In the genomic region with DNA sequence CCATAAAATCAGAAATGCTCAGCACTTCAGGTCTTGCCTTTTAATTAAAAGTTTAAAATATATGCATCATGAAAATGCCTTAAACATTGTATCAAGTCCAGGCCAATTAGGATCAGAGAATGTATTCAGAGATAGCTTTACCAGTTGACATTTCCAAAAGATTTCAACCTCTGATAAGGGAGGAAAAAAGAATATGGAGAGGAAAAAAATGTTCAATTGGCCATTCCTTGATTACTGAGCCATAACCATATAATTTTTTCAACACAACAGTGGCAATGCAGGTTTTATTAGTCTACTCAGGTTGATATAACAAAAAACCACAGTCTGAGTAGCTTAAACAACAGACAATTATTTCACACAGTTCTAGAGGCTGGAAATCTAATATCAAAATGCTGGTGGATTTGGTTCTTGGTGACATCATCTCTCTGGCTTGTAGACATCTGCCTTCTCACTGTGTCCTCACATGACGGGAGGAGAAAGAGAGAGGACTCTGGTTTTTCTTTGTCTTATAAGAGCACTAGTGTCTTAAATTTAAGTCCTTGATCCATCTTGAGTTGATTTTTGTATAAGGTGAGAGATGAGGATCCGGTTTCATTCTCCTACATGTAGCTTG, we compare ENCODE assay signal across 25 cellular contexts.
A peak's percentile ranks its signal among the peaks of the same experiment; 100 is the strongest.
DNase-seq lines count a peak whose midpoint lies in the region; ATAC-seq and TF ChIP-seq lines count a peak whose summit lies in the region.
"Had no signal": no experiment of that assay in that cellular context is flagged by ENCODE, and none has a peak within 500 bp of the region (broad histone marks: within the 10 kb centered on the region; RNA-seq: fewer than 3 reads in every experiment).

No MANE protein-coding gene starts in this region.

- H3K4me2 ChIP-seq in IMR-90 (ENCODE audit: low read depth, low read length), result no peak overlapping the region
- no peak overlapping the region for H3K4me2 ChIP-seq in PC-3 (ENCODE audit: low read length)

- H2BK15ac ChIP-seq in IMR-90 (ENCODE audit: low read depth, low read length), result no peak overlapping the region

- H3K56ac ChIP-seq in IMR-90 (ENCODE audit: extremely low read depth, insufficient read depth, low read length), result no peak overlapping the region

- H3K27me3 ChIP-seq in IMR-90 (ENCODE audit: control insufficient read depth, insufficient read depth, low read length) (no peaks in the 10 kb centered on the region), PC-3 (ENCODE audit: low read length) (no peaks in the 10 kb centered on the region)
- H3K27me3 ChIP-seq: sigmoid colon had no signal

- H3K14ac ChIP-seq in IMR-90 (replicated peaks; ENCODE audit: low read depth, low read length), result no peak overlapping the region

- no peaks in the 10 kb centered on the region for H3K79me1 ChIP-seq in IMR-90 (ENCODE audit: low read depth in 1 of 2, low read length in 2 of 2)

- no CpG with 5 or more reads among the region's 2 CpGs for WGBS in IMR-90 (ENCODE audit: extremely low coverage in 2 of 2, insufficient read length in 1 of 2), 2 experiments

- TF ChIP-seq RAD21 in IMR-90 (IDR thresholded peaks at IDR 0.05; ENCODE audit: low read length), result no peak

- no peak overlapping the region for H2BK20ac ChIP-seq in IMR-90 (ENCODE audit: low read depth, low read length)

- H3K79me2 ChIP-seq in PC-3 (ENCODE audit: low read length), result no peaks in the 10 kb centered on the region

- H4K91ac ChIP-seq in IMR-90 (ENCODE audit: insufficient read depth, low read depth, low read length), result no peak overlapping the region

- POLR2A ChIA-PET in IMR-90 (lab: Charles Lee; ENCODE audit: unreplicated experiment) (no interaction called here), PC-3 (lab: Charles Lee; ENCODE audit: unreplicated experiment) (no interaction called here), HEK293T (lab: Yijun Ruan, JAX) (no interaction called here)

- TF ChIP-seq POLR2A in IMR-90 (IDR thresholded peaks at IDR 0.05; ENCODE audit: low read depth, low read length), result no peak

- DNase-seq in DMS 273 (lab: John Stamatoyannopoulos, UW; ENCODE audit: unreplicated experiment), result peak; percentile 31
- DNase-seq in DMS 273 treated with DMSO at 0.1 percent for 48 hours (lab: John Stamatoyannopoulos, UW), result no peak
- DNase-seq in IMR-90, result peak; percentile 29
- DNase-seq in PC-3, result peak; percentile 9
- DNase-seq in kidney tubule cell (ENCODE audit: low spot score), result peak; percentile 48
- DNase-seq in stimulated activated CD4-positive, alpha-beta T cell treated with anti-CD3 and anti-CD28 coated beads, Interleukin-12 subunit alpha, Interleukin-12 subunit beta, amount 100 ng/mL, for 4 hours, result no peak
- no peak for DNase-seq in SKM-1 treated with dmso at 0.1 percent for 144 hours (lab: John Stamatoyannopoulos, UW; ENCODE audit: unreplicated experiment)
- no peak for DNase-seq in HEK293T (ENCODE audit: extremely low spot score)
- DNase-seq: 8988T; activated CD4-positive, alpha-beta T cell treated with anti-CD3 and anti-CD28 coated beads for 1 hour; activated CD8-positive, alpha-beta T cell treated with anti-CD3 and anti-CD28 coated beads, Interleukin-2, amount 10 ng/mL, durations not matched to agents 7 days and 5 days; activated effector memory CD4-positive, alpha-beta T cell treated with Interleukin-2 at 50 U/mL for 16 hours; activated naive CD8-positive, alpha-beta T cell treated with anti-CD3 and anti-CD28 coated beads, Interleukin-2, amount 10 ng/mL, durations not matched to agents 7 days and 5 days; CD4-positive, CD25-positive, alpha-beta regulatory T cell; H9; KG1; left ventricle myocardium superior; MV-4-11; naive thymus-derived CD4-positive, alpha-beta T cell; NCI-H2227 treated with DMSO at 0.1 percent for 48 hours; sigmoid colon; T-helper 17 cell had no signal

- H4K20me1 ChIP-seq in IMR-90 (ENCODE audit: insufficient read depth, low read length) (no peaks in the 10 kb centered on the region), PC-3 (ENCODE audit: low read length) (no peaks in the 10 kb centered on the region)

- H3K4me1 ChIP-seq in IMR-90 (ENCODE audit: control insufficient read depth, insufficient read depth, low read length), result peaks cover 6% of the 10 kb centered on the region
- H3K4me1 ChIP-seq in PC-3 (ENCODE audit: insufficient read depth, low read length), result peaks cover 8% of the 10 kb centered on the region; the same call in 1 of the 2 replicates

- no peak overlapping the region for H2AK5ac ChIP-seq in IMR-90 (ENCODE audit: low read depth, low read length)

- no peak overlapping the region for H4K5ac ChIP-seq in IMR-90 (ENCODE audit: low read depth, low read length)

- H3K27ac ChIP-seq in IMR-90 (ENCODE audit: insufficient read depth, low read length) (no peak overlapping the region), PC-3 (ENCODE audit: low read length) (no peak overlapping the region)
- H3K27ac ChIP-seq: prostate gland, RWPE1, sigmoid colon, SK-N-MC had no signal

- H3K23ac ChIP-seq in IMR-90 (ENCODE audit: low read depth, low read length), result no peak overlapping the region

- H3K4ac ChIP-seq in IMR-90 (ENCODE audit: low read depth, low read length), result no peak overlapping the region

- H2AFZ ChIP-seq in IMR-90 (replicated peaks; ENCODE audit: low read length, poor library complexity), result no peak overlapping the region
- H2AFZ ChIP-seq in PC-3 (ENCODE audit: low read length), result no peak overlapping the region

- H2BK5ac ChIP-seq in IMR-90 (ENCODE audit: low read depth, low read length, poor library complexity, severe bottlenecking), result no peak overlapping the region

- H3K9me1 ChIP-seq in IMR-90 (ENCODE audit: insufficient read depth, low read length), result no peaks in the 10 kb centered on the region

- H2BK120ac ChIP-seq in IMR-90 (ENCODE audit: low read depth, low read length), result no peak overlapping the region

- H4K8ac ChIP-seq in IMR-90 (ENCODE audit: low read depth in 2 of 2, low read length in 2 of 2), result no peak overlapping the region

- ATAC-seq in IMR-90 (ENCODE audit: low read depth) (no peak), PC-3 (peak; percentile 33; the same call in 1 of the 2 replicates)
- ATAC-seq: activated CD8-positive, alpha-beta T cell treated with anti-CD3 and anti-CD28 coated beads, Interleukin-2, amount 10 ng/mL, durations not matched to agents 7 days and 5 days; left ventricle myocardium superior; naive thymus-derived CD4-positive, alpha-beta T cell; T-helper 17 cell had no signal

- no peak overlapping the region for H3K18ac ChIP-seq in IMR-90 (ENCODE audit: low read depth, low read length)

- no peaks in the 10 kb centered on the region for H3K9me2 ChIP-seq in PC-3 (replicated peaks; ENCODE audit: low read length)

- intact Hi-C loops in IMR-90 (cut with micrococcal nuclease) (no loop called here), PC-3 (cut with micrococcal nuclease) (no loop called here)

- CTCF ChIA-PET in IMR-90 (lab: Yijun Ruan, JAX), result no interaction called here
- CTCF ChIA-PET in PC-3 (lab: Charles Lee), result no interaction called here
- CTCF ChIA-PET in HEK293T (lab: Yijun Ruan, JAX), result no interaction called here

- H3K4me3 ChIP-seq in IMR-90 (ENCODE audit: insufficient read depth, low read depth, low read length), result no peak overlapping the region
- no peak overlapping the region for H3K4me3 ChIP-seq in PC-3 (ENCODE audit: low read length)
- H3K4me3 ChIP-seq: prostate gland, sigmoid colon, SK-N-MC had no signal

- no peak overlapping the region for H2AK9ac ChIP-seq in IMR-90 (replicated peaks; ENCODE audit: low read depth, low read length, poor library complexity)

- TF ChIP-seq CTCF in IMR-90 (conservative IDR thresholded peaks at IDR 0.05; ENCODE audit: low read depth, low read length) (no peak), PC-3 (conservative IDR thresholded peaks at IDR 0.05; ENCODE audit: low read depth, low read length) (no peak)

- dilution Hi-C loops in IMR-90 (cut with HindIII; ENCODE audit: low sequenced_read_pairs, unreplicated experiment), result no loop called here

- in situ Hi-C loops in IMR-90 (cut with MboI; ENCODE audit: low sequenced_read_pairs), result no loop called here

- H3K9me3 ChIP-seq in IMR-90 (ENCODE audit: control insufficient read depth, insufficient read depth, low read length) (no peaks in the 10 kb centered on the region), PC-3 (ENCODE audit: low read length) (no peaks in the 10 kb centered on the region)
- H3K9me3 ChIP-seq: prostate gland, sigmoid colon had no signal

- H3K9ac ChIP-seq in IMR-90 (ENCODE audit: low read depth, low read length), result no peak overlapping the region
- no peak overlapping the region for H3K9ac ChIP-seq in PC-3 (ENCODE audit: low read length)

- BruUV-seq in IMR-90 (replicated peaks; lab: Mats Ljungman, UMichigan) (no TSS peak), PC-3 (replicated peaks; lab: Mats Ljungman, UMichigan) (no TSS peak)

- H3F3A ChIP-seq in PC-3 (ENCODE audit: low read length, unreplicated experiment), result no peaks in the 10 kb centered on the region

- no peaks in the 10 kb centered on the region for H3K36me3 ChIP-seq in IMR-90 (ENCODE audit: control insufficient read depth, insufficient read depth, low read length)
- no peaks in the 10 kb centered on the region for H3K36me3 ChIP-seq in PC-3 (ENCODE audit: low read depth, low read length)
- H3K36me3 ChIP-seq: prostate gland, sigmoid colon had no signal

TF ChIP-seq in IMR-90, 13 proteins besides CTCF, POLR2A, EP300 and RAD21:
- TF ChIP-seq NFE2L2 (IDR thresholded peaks at IDR 0.05; ENCODE audit: low read depth, low read length) (no peak), CHD1 (IDR thresholded peaks at IDR 0.05; ENCODE audit: low read depth, low read length) (no peak), SMC3 (IDR thresholded peaks at IDR 0.05; ENCODE audit: low read depth, low read length) (no peak), BHLHE40 (IDR thresholded peaks at IDR 0.05; ENCODE audit: low read depth, low read length) (no peak), CEBPB (IDR thresholded peaks at IDR 0.05; ENCODE audit: low read depth, low read length) (no peak)

TF ChIP-seq in HEK293T, 16 proteins besides CTCF, POLR2A, EP300 and RAD21:
- no peak for TF ChIP-seq ZNF384 (IDR thresholded peaks at IDR 0.05)
- TF ChIP-seq ARNT (IDR thresholded peaks at IDR 0.05), result no peak
- TF ChIP-seq, protein P1, sequence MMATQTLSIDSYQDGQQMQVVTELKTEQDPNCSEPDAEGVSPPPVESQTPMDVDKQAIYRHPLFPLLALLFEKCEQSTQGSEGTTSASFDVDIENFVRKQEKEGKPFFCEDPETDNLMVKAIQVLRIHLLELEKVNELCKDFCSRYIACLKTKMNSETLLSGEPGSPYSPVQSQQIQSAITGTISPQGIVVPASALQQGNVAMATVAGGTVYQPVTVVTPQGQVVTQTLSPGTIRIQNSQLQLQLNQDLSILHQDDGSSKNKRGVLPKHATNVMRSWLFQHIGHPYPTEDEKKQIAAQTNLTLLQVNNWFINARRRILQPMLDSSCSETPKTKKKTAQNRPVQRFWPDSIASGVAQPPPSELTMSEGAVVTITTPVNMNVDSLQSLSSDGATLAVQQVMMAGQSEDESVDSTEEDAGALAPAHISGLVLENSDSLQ (IDR thresholded peaks at IDR 0.05), result no peak
- TF ChIP-seq NFRKB (IDR thresholded peaks at IDR 0.05), result no peak
- TF ChIP-seq FOXM1 (IDR thresholded peaks at IDR 0.05; ENCODE audit: borderline replicate concordance), result no peak
- no peak for TF ChIP-seq SP1 (IDR thresholded peaks at IDR 0.05)
- TF ChIP-seq HDGF (IDR thresholded peaks at IDR 0.05; ENCODE audit: borderline replicate concordance), result no peak
- no peak for TF ChIP-seq TARDBP (IDR thresholded peaks at IDR 0.05)
- TF ChIP-seq ELF4 (IDR thresholded peaks at IDR 0.05), result no peak
- no peak for TF ChIP-seq FOXK2 (IDR thresholded peaks at IDR 0.05)

Comparison
In these comparisons a context has a peak if more than half of its experiments do, and no peak if none do; other contexts are left out.
1. DNase-seq: peak in DMS 273 (single experiment), IMR-90 (single experiment), PC-3 (single experiment) and kidney tubule cell (single experiment); none in DMS 273 treated with DMSO at 0.1 percent for 48 hours (single experiment), stimulated activated CD4-positive, alpha-beta T cell treated with anti-CD3 and anti-CD28 coated beads, Interleukin-12 subunit alpha, Interleukin-12 subunit beta, amount 100 ng/mL, for 4 hours (single experiment), SKM-1 treated with dmso at 0.1 percent for 144 hours (single experiment) and HEK293T (single experiment).